ENCODE assay signal across 10 cellular contexts in the genomic region with DNA sequence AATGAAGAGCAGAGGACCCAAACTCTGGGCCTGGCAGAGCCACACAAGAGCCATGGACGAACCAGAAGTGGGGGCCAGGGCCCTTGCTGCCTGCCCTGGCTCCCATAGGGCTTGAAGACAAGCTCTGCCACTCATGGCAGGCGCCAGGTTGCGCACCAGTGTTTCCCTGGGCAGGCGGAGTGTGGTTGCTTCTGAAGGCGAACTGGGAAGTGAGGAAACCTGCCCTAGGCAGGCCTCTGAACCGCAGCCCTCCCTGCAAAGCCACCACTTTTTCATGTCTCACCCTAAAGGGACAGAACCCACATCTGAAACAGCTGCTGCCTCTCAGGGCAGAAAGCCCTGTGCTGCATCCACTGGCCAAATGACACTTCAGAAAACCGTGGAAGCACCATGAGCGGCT. TPM values are rescaled to one million over a fixed set of nuclear protein-coding genes. Genes with fewer than 3 reads are reported as not detected.
DNase-seq lines count a peak whose midpoint lies in the region; ATAC-seq lines count a peak whose summit lies in the region.
"Had no signal": no experiment of that assay in that cellular context is flagged by ENCODE, and none has a peak within 500 bp of the region (broad histone marks: within the 10 kb centered on the region; RNA-seq: fewer than 3 reads in every experiment).

No MANE protein-coding gene starts in this region.

- H3K4me3 Mint-ChIP-seq in activated T-cell treated with anti-CD3 and anti-CD28 coated beads, Interleukin-2, amount 50 U/mL, for 4 hours: peak overlapping the region; percentile 12

- peaks cover 45% of the 10 kb centered on the region for H3K4me1 Mint-ChIP-seq in activated T-cell treated with anti-CD3 and anti-CD28 coated beads, Interleukin-2, amount 50 U/mL, for 4 hours (ENCODE audit: low read depth)

- peak; percentile 94 for DNase-seq in AML-193 (lab: John Stamatoyannopoulos, UW)
- no peak for DNase-seq in activated T-cell treated with anti-CD3 and anti-CD28 coated beads, Interleukin-2, amount 50 U/mL, for 4 hours
- DNase-seq in NCI-H2081 treated with DMSO at 0.1 percent for 48 hours (lab: John Stamatoyannopoulos, UW): no peak
- DNase-seq in hepatic stellate cell (ENCODE audit: low spot score): no peak
- DNase-seq in NCI-H2171 treated with DMSO at 0.1 percent for 48 hours (lab: John Stamatoyannopoulos, UW): no peak
- DNase-seq in NCI-H526 (lab: John Stamatoyannopoulos, UW): no peak
- DNase-seq: colonic mucosa had no signal

- ATAC-seq in GM18909 (IDR thresholded peaks at IDR 0.05; ENCODE audit: poor library complexity, unreplicated experiment) (peak; percentile 44), HG03342 (IDR thresholded peaks at IDR 0.05; ENCODE audit: unreplicated experiment) (peak; percentile 54)
- ATAC-seq in activated T-cell treated with anti-CD3 and anti-CD28 coated beads, Interleukin-2, amount 50 U/mL, for 4 hours: peak; percentile 54 to 63
- ATAC-seq: Panc1 had no signal

- H3K36me3 Mint-ChIP-seq in activated T-cell treated with anti-CD3 and anti-CD28 coated beads, Interleukin-2, amount 50 U/mL, for 4 hours (ENCODE audit: insufficient read depth): no peaks in the 10 kb centered on the region

- peaks cover 5% of the 10 kb centered on the region for H3K27me3 Mint-ChIP-seq in activated T-cell treated with anti-CD3 and anti-CD28 coated beads, Interleukin-2, amount 50 U/mL, for 4 hours (ENCODE audit: low read depth)

- no peaks in the 10 kb centered on the region for H3K9me3 Mint-ChIP-seq in activated T-cell treated with anti-CD3 and anti-CD28 coated beads, Interleukin-2, amount 50 U/mL, for 4 hours

RNA-seq across cellular contexts. Expression of gene PRMT7, which starts 58.9 kb away (rescaled TPM):
- total RNA-seq in activated T-cell treated with anti-CD3 and anti-CD28 coated beads, Interleukin-2, amount 50 U/mL, for 4 hours: 10 to 100 TPM; 60.3 to 66.8 (median 63.0) TPM

RNA-seq across cellular contexts. Expression of gene SLC7A6OS, which starts 59.0 kb away (rescaled TPM):
- 10 to 100 TPM; 19.0 to 27.6 (median 21.5) TPM for total RNA-seq in activated T-cell treated with anti-CD3 and anti-CD28 coated beads, Interleukin-2, amount 50 U/mL, for 4 hours

Comparison
In these comparisons a context has a peak if more than half of its experiments do, and no peak if none do; other contexts are left out.
1. DNase-seq: peak in AML-193 (2 of 2); none in activated T-cell treated with anti-CD3 and anti-CD28 coated beads, Interleukin-2, amount 50 U/mL, for 4 hours (single experiment), NCI-H2081 treated with DMSO at 0.1 percent for 48 hours (single experiment), hepatic stellate cell (single experiment), NCI-H2171 treated with DMSO at 0.1 percent for 48 hours (single experiment) and NCI-H526 (0 of 2).
2. Peak in every context shown above with its lines, with median percentiles within 50 percentile points of each other: ATAC-seq.